ENCODE assay signal across 8 cellular contexts in genomic region chr9:108473209-108474112, GRCh38.
DNase-seq lines count a peak whose midpoint lies in the region; ATAC-seq and TF ChIP-seq lines count a peak whose summit lies in the region.

No MANE protein-coding gene starts in this region.

- H3K4me2 ChIP-seq in neural progenitor cell = peak overlapping the region; percentile 56

- H3K27me3 ChIP-seq in neural progenitor cell = no peaks in the 10 kb centered on the region

- TF ChIP-seq CTCF in chondrocyte (IDR thresholded peaks at IDR 0.05) = no peak
- TF ChIP-seq CTCF in neural progenitor cell (IDR thresholded peaks at IDR 0.05) = no peak

- no peak overlapping the region for H3K4me3 ChIP-seq in neural progenitor cell

- H3K27me3 Mint-ChIP-seq in chondrocyte (ENCODE audit: low read depth) (no peaks in the 10 kb centered on the region), neural progenitor cell (ENCODE audit: insufficient read depth, low read depth) (peaks cover 3% of the 10 kb centered on the region)

- no peak overlapping the region for H3K9ac ChIP-seq in neural progenitor cell

- H3K27ac ChIP-seq in neural progenitor cell = no peak overlapping the region

- H3K36me3 ChIP-seq in neural progenitor cell = no peaks in the 10 kb centered on the region

- ATAC-seq in HG02798 (IDR thresholded peaks at IDR 0.05; ENCODE audit: poor library complexity, unreplicated experiment) = no peak
- no peak for ATAC-seq in GM19455 (IDR thresholded peaks at IDR 0.05; ENCODE audit: unreplicated experiment)

- DNase-seq in DMS153 treated with DMSO at 0.1 percent for 48 hours (lab: John Stamatoyannopoulos, UW; ENCODE audit: unreplicated experiment) (peak; percentile 22), NCI-H2029 treated with DMSO at 0.1 percent for 48 hours (lab: John Stamatoyannopoulos, UW) (peak; percentile 63), chondrocyte (ENCODE audit: low spot score) (no peak), neural progenitor cell (ENCODE audit: low spot score) (no peak), midbrain (lab: John Stamatoyannopoulos, UW) (no peak), epidermal melanocyte (ENCODE audit: insufficient read length, low spot score) (no peak)

- H3K36me3 Mint-ChIP-seq in chondrocyte (ENCODE audit: low read depth) (no peaks in the 10 kb centered on the region), neural progenitor cell (no peaks in the 10 kb centered on the region)

- peak overlapping the region; percentile 14 for H3K4me3 Mint-ChIP-seq in chondrocyte (ENCODE audit: unreplicated experiment)
- no peak overlapping the region for H3K4me3 Mint-ChIP-seq in neural progenitor cell

- H3K27ac Mint-ChIP-seq in chondrocyte (ENCODE audit: unreplicated experiment) = peak overlapping the region; percentile 92
- no peak overlapping the region for H3K27ac Mint-ChIP-seq in neural progenitor cell

- peaks cover 18% of the 10 kb centered on the region for H3K4me1 ChIP-seq in neural progenitor cell

- peak overlapping the region; percentile 3 for H2AFZ ChIP-seq in neural progenitor cell (replicated peaks)

- H3K9me3 Mint-ChIP-seq in chondrocyte (ENCODE audit: low read depth) = no peaks in the 10 kb centered on the region
- H3K9me3 Mint-ChIP-seq in neural progenitor cell = no peaks in the 10 kb centered on the region

- no peaks in the 10 kb centered on the region for H4K20me1 ChIP-seq in neural progenitor cell (ENCODE audit: low read depth)

- peaks cover 61% of the 10 kb centered on the region for H3K4me1 Mint-ChIP-seq in chondrocyte (ENCODE audit: low read depth)
- peaks cover 9% of the 10 kb centered on the region for H3K4me1 Mint-ChIP-seq in neural progenitor cell

- no peaks in the 10 kb centered on the region for H3F3A ChIP-seq in neural progenitor cell (ENCODE audit: low read depth)

- H3K79me2 ChIP-seq in neural progenitor cell (ENCODE audit: low read depth) = no peaks in the 10 kb centered on the region

- no peaks in the 10 kb centered on the region for H3K9me3 ChIP-seq in neural progenitor cell (ENCODE audit: low read depth)

Comparison
In these comparisons a context has a peak if more than half of its experiments do, and no peak if none do; other contexts are left out.
1. DNase-seq: peak in DMS153 treated with DMSO at 0.1 percent for 48 hours (single experiment) and NCI-H2029 treated with DMSO at 0.1 percent for 48 hours (single experiment); none in chondrocyte (single experiment), neural progenitor cell (single experiment), midbrain (single experiment) and epidermal melanocyte (single experiment).